ENCODE assay signal across 20 cellular contexts in genomic region chr9:22308177-22308576, GRCh38.
DNase-seq lines count a peak whose midpoint lies in the region; ATAC-seq and TF ChIP-seq lines count a peak whose summit lies in the region.
"Had no signal": no experiment of that assay in that cellular context is flagged by ENCODE, and none has a peak within 500 bp of the region (broad histone marks: within the 10 kb centered on the region; RNA-seq: fewer than 3 reads in every experiment).

No MANE protein-coding gene starts in this region.

- H3K27ac ChIP-seq in brain microvascular endothelial cell = no peak overlapping the region
- no peak overlapping the region for H3K27ac ChIP-seq in osteoblast (ENCODE audit: low read depth, low read length)
- H3K27ac ChIP-seq: 22Rv1, BLaER1, esophagus squamous epithelium, prostate gland had no signal

- ATAC-seq in GM18520 (IDR thresholded peaks at IDR 0.05; ENCODE audit: unreplicated experiment) = no peak
- ATAC-seq: activated CD4-positive, alpha-beta T cell treated with anti-CD3 and anti-CD28 coated beads for 36 hours; naive thymus-derived CD4-positive, alpha-beta T cell had no signal

- H3K36me3 ChIP-seq in brain microvascular endothelial cell (replicated peaks) = no peaks in the 10 kb centered on the region
- no peaks in the 10 kb centered on the region for H3K36me3 ChIP-seq in osteoblast (ENCODE audit: insufficient read depth, low read length)
- H3K36me3 ChIP-seq: BLaER1, esophagus squamous epithelium, prostate gland had no signal

- no peaks in the 10 kb centered on the region for H3K79me2 ChIP-seq in osteoblast (ENCODE audit: insufficient read depth, low read length)

- no peak overlapping the region for H3K4me2 ChIP-seq in osteoblast (ENCODE audit: insufficient read depth, low read length)
- H3K4me2 ChIP-seq: BLaER1 had no signal

- H3K9me3 ChIP-seq in osteoblast (ENCODE audit: low read depth, low read length) = no peaks in the 10 kb centered on the region
- H3K9me3 ChIP-seq: esophagus squamous epithelium, prostate gland had no signal

- H3K4me3 ChIP-seq in LNCaP clone FGC (ENCODE audit: low read depth, low read length) (no peak overlapping the region), brain microvascular endothelial cell (ENCODE audit: low read depth, low read length) (no peak overlapping the region), osteoblast (ENCODE audit: insufficient read depth, low read length) (no peak overlapping the region)
- H3K4me3 ChIP-seq: BLaER1, esophagus squamous epithelium, lung, prostate gland had no signal

- in situ Hi-C loops in brain microvascular endothelial cell (cut with HindIII; ENCODE audit: low pct_ligation_motif_present, low sequenced_read_pairs) = no loop called here

- TF ChIP-seq CTCF in LNCaP clone FGC (IDR thresholded peaks at IDR 0.05; ENCODE audit: control insufficient read depth, extremely low read depth, insufficient read depth) (0 out of 2 replicates have a peak, but pooled peaks have one; percentile 4), brain microvascular endothelial cell (IDR thresholded peaks at IDR 0.05; ENCODE audit: low read depth, low read length, missing control alignments) (peak; percentile 6), osteoblast (IDR thresholded peaks at IDR 0.05; ENCODE audit: extremely low read depth, low read depth, low read length) (no peak)

- no peaks in the 10 kb centered on the region for H3K4me1 ChIP-seq in osteoblast (ENCODE audit: insufficient read depth, low read length)
- H3K4me1 ChIP-seq: BLaER1, esophagus squamous epithelium, prostate gland had no signal

- H3K27me3 ChIP-seq in brain microvascular endothelial cell (replicated peaks) = no peaks in the 10 kb centered on the region
- H3K27me3 ChIP-seq in osteoblast (ENCODE audit: insufficient read depth, low read length) = no peaks in the 10 kb centered on the region
- H3K27me3 ChIP-seq: BLaER1, esophagus squamous epithelium had no signal

- H2AFZ ChIP-seq in osteoblast (ENCODE audit: low read length) = no peak overlapping the region

- peak; percentile 69 for DNase-seq in DMS 273 (lab: John Stamatoyannopoulos, UW; ENCODE audit: unreplicated experiment)
- no peak for DNase-seq in DMS 273 treated with DMSO at 0.1 percent for 48 hours (lab: John Stamatoyannopoulos, UW)
- DNase-seq in LNCaP clone FGC (ENCODE audit: low read depth) = no peak
- DNase-seq in brain microvascular endothelial cell = no peak
- DNase-seq in myocyte (ENCODE audit: low read depth) = peak; percentile 11
- DNase-seq in osteoblast (ENCODE audit: insufficient read length, low spot score, missing footprints) = no peak
- DNase-seq in stimulated activated CD4-positive, alpha-beta T cell treated with anti-CD3 and anti-CD28 coated beads, Interleukin-4, amount 100 ng/mL, for 24 hours = no peak
- DNase-seq: activated CD4-positive, alpha-beta T cell treated with anti-CD3 and anti-CD28 coated beads for 36 hours; activated CD8-positive, alpha-beta memory T cell treated with anti-CD3 and anti-CD28 coated beads, Interleukin-2, amount 50 U/mL, for 4 hours; activated gamma-delta T cell; DMS79; esophagus squamous epithelium; naive thymus-derived CD4-positive, alpha-beta T cell; NCI-H2029 treated with DMSO at 0.1 percent for 48 hours; stimulated activated CD4-positive, alpha-beta T cell treated with anti-CD3 and anti-CD28 coated beads, Interleukin-12 subunit alpha, Interleukin-12 subunit beta, amount 100 ng/mL, for 4 hours had no signal

- H4K20me1 ChIP-seq in osteoblast (ENCODE audit: insufficient read depth, low read length) = no peaks in the 10 kb centered on the region
- H4K20me1 ChIP-seq: BLaER1 had no signal

Comparison
In these comparisons a context has a peak if more than half of its experiments do, and no peak if none do; other contexts are left out.
1. DNase-seq: peak in DMS 273 (single experiment) and myocyte (single experiment); none in DMS 273 treated with DMSO at 0.1 percent for 48 hours (single experiment), LNCaP clone FGC (single experiment), brain microvascular endothelial cell (single experiment), osteoblast (single experiment) and stimulated activated CD4-positive, alpha-beta T cell treated with anti-CD3 and anti-CD28 coated beads, Interleukin-4, amount 100 ng/mL, for 24 hours (single experiment).